Comparison of ENCODE assay signal across 20 cellular contexts in the genomic region with DNA sequence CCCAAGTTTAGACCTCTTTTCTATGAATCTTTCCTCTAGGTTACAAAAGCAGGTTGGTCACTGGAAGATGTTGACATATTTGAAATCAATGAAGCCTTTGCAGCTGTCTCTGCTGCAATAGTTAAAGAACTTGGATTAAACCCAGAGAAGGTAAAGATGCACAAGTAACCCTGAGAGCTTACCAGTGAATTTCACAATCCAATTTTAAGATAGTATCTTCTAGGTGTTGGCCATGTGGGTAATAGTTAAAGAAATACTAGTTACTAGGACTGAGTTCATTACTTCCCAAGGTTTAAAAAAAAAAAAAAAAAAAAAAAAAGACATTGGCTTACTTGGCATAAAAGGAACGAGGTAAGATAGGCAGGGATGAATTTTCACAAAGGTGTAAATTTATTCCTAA. TPM values are rescaled to one million over a fixed set of nuclear protein-coding genes. Genes with fewer than 3 reads are reported as not detected.
DNase-seq lines count a peak whose midpoint lies in the region; ATAC-seq, FAIRE-seq and TF ChIP-seq lines count a peak whose summit lies in the region.
"Had no signal": no experiment of that assay in that cellular context is flagged by ENCODE, and none has a peak within 500 bp of the region (broad histone marks: within the 10 kb centered on the region; RNA-seq: fewer than 3 reads in every experiment).

No MANE protein-coding gene starts in this region.

- intact Hi-C loops in activated CD8-positive, alpha-beta T cell treated with anti-CD3 and anti-CD28 coated beads for 36 hours (cut with micrococcal nuclease) = no loop called here
- intact Hi-C loops in Calu3 (cut with micrococcal nuclease; ENCODE audit: unreplicated experiment) (no loop called here), K562 (cut with micrococcal nuclease) (no loop called here)

- no peak for FAIRE-seq in K562 (lab: Jason Lieb, UNC)
- FAIRE-seq: A549, D721Med, GM12892 had no signal

- H3K4me3 Mint-ChIP-seq in activated CD8-positive, alpha-beta T cell treated with anti-CD3 and anti-CD28 coated beads, Interleukin-2, amount 10 ng/mL, durations not matched to agents 7 days and 5 days = no peak overlapping the region
- no peak overlapping the region for H3K4me3 Mint-ChIP-seq in activated CD8-positive, alpha-beta T cell treated with anti-CD3 and anti-CD28 coated beads for 36 hours
- no peak overlapping the region for H3K4me3 Mint-ChIP-seq in Calu3 (ENCODE audit: low read depth, unreplicated experiment)
- H3K4me3 Mint-ChIP-seq in natural killer cell treated with Interleukin-12 subunit alpha and Interleukin-12 subunit beta and Interleukin-15 and Interleukin-18, amount 100 ng/mL, for 72 hours = no peak overlapping the region
- H3K4me3 Mint-ChIP-seq: CD8-positive, alpha-beta T cell had no signal

- TF ChIP-seq RAD21 in K562 (CRISPR knock-in tag; conservative IDR thresholded peaks at IDR 0.05 in 1 of 2, IDR thresholded peaks at IDR 0.05 in 1 of 2) = no peak

- CTCF ChIA-PET in activated CD8-positive, alpha-beta T cell treated with anti-CD3 and anti-CD28 coated beads, Interleukin-2, amount 10 ng/mL, durations not matched to agents 7 days and 5 days (lab: Charles Lee) = interaction anchor here (0.9 kb wide), 1 partner anchor 13 kb away, joined by 3 read pairs; no protein-coding TSS in a partner anchor
- CTCF ChIA-PET in activated CD8-positive, alpha-beta T cell treated with anti-CD3 and anti-CD28 coated beads for 36 hours (lab: Charles Lee) = no interaction called here
- CTCF ChIA-PET in Calu3 (lab: Charles Lee) (no interaction called here), K562 (lab: Yijun Ruan, JAX; ENCODE audit: low intra/inter-chr PET ratio) (no interaction called here)

- 100% methylated on average over 1 of the region's 1 CpG for WGBS in K562 (ENCODE audit: insufficient coverage, low coverage, missing lambda C conversion rate)

- H3K4me1 ChIP-seq in K562 (replicated peaks in 1 of 2; ENCODE audit: control insufficient read depth in 2 of 2, insufficient read depth in 2 of 2, low read length in 2 of 2) = 0 out of 5 replicates have a peak, but pooled peaks cover 0 to 4% of the 10 kb centered on the region in 2 experiments
- H3K4me1 ChIP-seq: A549, BLaER1 had no signal

- H3K9me3 ChIP-seq in K562 (replicated peaks; ENCODE audit: control insufficient read depth, insufficient read depth, low read depth, low read length) = no peaks in the 10 kb centered on the region
- H3K9me3 ChIP-seq: A549, BLaER1 had no signal

- BruUV-seq in Calu3 (replicated peaks; lab: Mats Ljungman, UMichigan) (no TSS peak), K562 (replicated peaks; lab: Mats Ljungman, UMichigan) (no TSS peak)

- peaks cover 24% of the 10 kb centered on the region for H3K79me2 ChIP-seq in K562 (ENCODE audit: control insufficient read depth, insufficient read depth, low read length)

- H3K27me3 ChIP-seq in K562 (ENCODE audit: control insufficient read depth in 2 of 2, insufficient read depth in 2 of 2, low read length in 2 of 2) = no peaks in the 10 kb centered on the region
- H3K27me3 ChIP-seq: BLaER1 had no signal

- H3K4me2 ChIP-seq in K562 (ENCODE audit: insufficient read depth, low read length) = no peak overlapping the region
- H3K4me2 ChIP-seq: A549, BLaER1 had no signal

- ATAC-seq in activated CD8-positive, alpha-beta T cell treated with anti-CD3 and anti-CD28 coated beads, Interleukin-2, amount 10 ng/mL, durations not matched to agents 7 days and 5 days = no peak
- ATAC-seq in activated CD8-positive, alpha-beta T cell treated with anti-CD3 and anti-CD28 coated beads for 36 hours = no peak
- ATAC-seq in K562 (peak; percentile 9), HG02759 (IDR thresholded peaks at IDR 0.05; ENCODE audit: unreplicated experiment) (no peak)
- ATAC-seq in natural killer cell treated with Interleukin-12 subunit alpha and Interleukin-12 subunit beta and Interleukin-15 and Interleukin-18, amount 100 ng/mL, for 72 hours = no peak
- ATAC-seq: CD8-positive, alpha-beta T cell had no signal

- POLR2A ChIA-PET in activated CD8-positive, alpha-beta T cell treated with anti-CD3 and anti-CD28 coated beads, Interleukin-2, amount 10 ng/mL, durations not matched to agents 7 days and 5 days (lab: Charles Lee) = no interaction called here
- POLR2A ChIA-PET in activated CD8-positive, alpha-beta T cell treated with anti-CD3 and anti-CD28 coated beads for 36 hours (lab: Charles Lee) = interaction anchor here (3.1 kb wide), 1 partner anchor 10 kb away, joined by 25 read pairs; a partner anchor contains a TSS
- POLR2A ChIA-PET in K562 (lab: Yijun Ruan, JAX) = interaction anchor here (1.3 to 4.1 kb wide), 3 partner anchors 11 to 17 kb away, joined by 4 to 20 read pairs (median 12); a partner anchor contains a TSS

- peaks cover 100% of the 10 kb centered on the region for H3K36me3 ChIP-seq in K562 (ENCODE audit: control insufficient read depth, insufficient read depth, low read length)

- no peak overlapping the region for H3K9ac ChIP-seq in K562 (ENCODE audit: insufficient read depth in 1 of 2, low read depth in 2 of 2, low read length in 2 of 2)
- H3K9ac ChIP-seq: BLaER1, GM23248 had no signal

- peaks cover 80% of the 10 kb centered on the region for H3K36me3 Mint-ChIP-seq in activated CD8-positive, alpha-beta T cell treated with anti-CD3 and anti-CD28 coated beads, Interleukin-2, amount 10 ng/mL, durations not matched to agents 7 days and 5 days (ENCODE audit: low read depth)
- H3K36me3 Mint-ChIP-seq in activated CD8-positive, alpha-beta T cell treated with anti-CD3 and anti-CD28 coated beads for 36 hours (ENCODE audit: low read depth) = peaks cover 58% of the 10 kb centered on the region
- H3K36me3 Mint-ChIP-seq in Calu3 (ENCODE audit: insufficient read depth, unreplicated experiment) = peaks cover 77% of the 10 kb centered on the region
- H3K36me3 Mint-ChIP-seq in natural killer cell treated with Interleukin-12 subunit alpha and Interleukin-12 subunit beta and Interleukin-15 and Interleukin-18, amount 100 ng/mL, for 72 hours = peaks cover 47% of the 10 kb centered on the region

- no peak for TF ChIP-seq POLR2A in K562 (conservative IDR thresholded peaks at IDR 0.05)

- H3K9me3 Mint-ChIP-seq in activated CD8-positive, alpha-beta T cell treated with anti-CD3 and anti-CD28 coated beads, Interleukin-2, amount 10 ng/mL, durations not matched to agents 7 days and 5 days (ENCODE audit: insufficient read depth) = no peaks in the 10 kb centered on the region
- H3K9me3 Mint-ChIP-seq in activated CD8-positive, alpha-beta T cell treated with anti-CD3 and anti-CD28 coated beads for 36 hours = no peaks in the 10 kb centered on the region
- no peaks in the 10 kb centered on the region for H3K9me3 Mint-ChIP-seq in Calu3 (ENCODE audit: low read depth, unreplicated experiment)
- H3K9me3 Mint-ChIP-seq in natural killer cell treated with Interleukin-12 subunit alpha and Interleukin-12 subunit beta and Interleukin-15 and Interleukin-18, amount 100 ng/mL, for 72 hours = no peaks in the 10 kb centered on the region
- H3K9me3 Mint-ChIP-seq: CD8-positive, alpha-beta T cell had no signal

- TF ChIP-seq EP300 in K562 (IDR thresholded peaks at IDR 0.05; ENCODE audit: low read length) = no peak

- peaks cover 11% of the 10 kb centered on the region for H4K20me1 ChIP-seq in K562 (replicated peaks; ENCODE audit: control insufficient read depth, insufficient read depth, low read length)

- DNase-seq in activated CD8-positive, alpha-beta T cell treated with anti-CD3 and anti-CD28 coated beads, Interleukin-2, amount 10 ng/mL, durations not matched to agents 7 days and 5 days = no peak
- no peak for DNase-seq in activated CD8-positive, alpha-beta T cell treated with anti-CD3 and anti-CD28 coated beads for 36 hours
- DNase-seq in Calu3 = no peak
- no peak for DNase-seq in K562 (ENCODE audit: extremely low read depth in 1 of 4, low spot score in 3 of 4)
- DNase-seq in natural killer cell treated with Interleukin-12 subunit alpha and Interleukin-12 subunit beta and Interleukin-15 and Interleukin-18, amount 100 ng/mL, for 72 hours (ENCODE audit: low spot score) = no peak
- DNase-seq in midbrain (lab: John Stamatoyannopoulos, UW) = no peak
- no peak for DNase-seq in stimulated activated CD4-positive, alpha-beta T cell treated with anti-CD3 and anti-CD28 coated beads, Interleukin-4, amount 100 ng/mL, for 24 hours
- DNase-seq: CD8-positive, alpha-beta T cell; GM23248; MV-4-11; NCI-H1694 treated with DMSO at 0.1 percent for 48 hours; NCI-H510A; NCI-H774; RPMI8226; SHP77 treated with DMSO at 0.1 percent for 48 hours had no signal

- H3K9me1 ChIP-seq in K562 (ENCODE audit: control insufficient read depth, insufficient read depth, low read length) = no peaks in the 10 kb centered on the region

- no peaks in the 10 kb centered on the region for H3K27me3 Mint-ChIP-seq in activated CD8-positive, alpha-beta T cell treated with anti-CD3 and anti-CD28 coated beads, Interleukin-2, amount 10 ng/mL, durations not matched to agents 7 days and 5 days (ENCODE audit: low read depth)
- H3K27me3 Mint-ChIP-seq in activated CD8-positive, alpha-beta T cell treated with anti-CD3 and anti-CD28 coated beads for 36 hours = no peaks in the 10 kb centered on the region
- no peaks in the 10 kb centered on the region for H3K27me3 Mint-ChIP-seq in Calu3 (ENCODE audit: unreplicated experiment)
- no peaks in the 10 kb centered on the region for H3K27me3 Mint-ChIP-seq in natural killer cell treated with Interleukin-12 subunit alpha and Interleukin-12 subunit beta and Interleukin-15 and Interleukin-18, amount 100 ng/mL, for 72 hours

- H3K4me1 Mint-ChIP-seq in activated CD8-positive, alpha-beta T cell treated with anti-CD3 and anti-CD28 coated beads, Interleukin-2, amount 10 ng/mL, durations not matched to agents 7 days and 5 days (ENCODE audit: low read depth) = peaks cover 19% of the 10 kb centered on the region
- H3K4me1 Mint-ChIP-seq in activated CD8-positive, alpha-beta T cell treated with anti-CD3 and anti-CD28 coated beads for 36 hours (ENCODE audit: low read depth) = peaks cover 14% of the 10 kb centered on the region
- H3K4me1 Mint-ChIP-seq in Calu3 (ENCODE audit: low read depth, unreplicated experiment) = peaks cover 27% of the 10 kb centered on the region
- H3K4me1 Mint-ChIP-seq in natural killer cell treated with Interleukin-12 subunit alpha and Interleukin-12 subunit beta and Interleukin-15 and Interleukin-18, amount 100 ng/mL, for 72 hours (ENCODE audit: low read depth in 2 of 2) = peaks cover 14 to 22% of the 10 kb centered on the region in 2 donors

- no peak overlapping the region for H2AFZ ChIP-seq in K562 (ENCODE audit: low read depth, low read length)
- H2AFZ ChIP-seq: GM23248 had no signal

- no peak overlapping the region for H3K4me3 ChIP-seq in K562
- H3K4me3 ChIP-seq: A549, BLaER1, GM23248 had no signal

- TF ChIP-seq CTCF in activated CD8-positive, alpha-beta T cell treated with anti-CD3 and anti-CD28 coated beads for 36 hours (IDR thresholded peaks at IDR 0.05) = no peak
- no peak for TF ChIP-seq CTCF in Calu3 (IDR thresholded peaks at IDR 0.05; ENCODE audit: unreplicated experiment)
- TF ChIP-seq CTCF in K562 (IDR thresholded peaks at IDR 0.05 in 2 of 3, conservative IDR thresholded peaks at IDR 0.05 in 1 of 3; ENCODE audit: insufficient read depth in 2 of 3, low read depth in 1 of 3, low read length in 3 of 3) = no peak

- H3K27ac ChIP-seq in K562 (ENCODE audit: extremely low read depth, low read depth, low read length) = no peak overlapping the region
- H3K27ac ChIP-seq: A549, BLaER1, GM23248 had no signal

- peak overlapping the region; percentile 3 for H3K27ac Mint-ChIP-seq in activated CD8-positive, alpha-beta T cell treated with anti-CD3 and anti-CD28 coated beads, Interleukin-2, amount 10 ng/mL, durations not matched to agents 7 days and 5 days
- no peak overlapping the region for H3K27ac Mint-ChIP-seq in activated CD8-positive, alpha-beta T cell treated with anti-CD3 and anti-CD28 coated beads for 36 hours
- H3K27ac Mint-ChIP-seq in Calu3 (ENCODE audit: unreplicated experiment) = peak overlapping the region; percentile 57
- peak overlapping the region; percentile 37 to 51 for H3K27ac Mint-ChIP-seq in natural killer cell treated with Interleukin-12 subunit alpha and Interleukin-12 subunit beta and Interleukin-15 and Interleukin-18, amount 100 ng/mL, for 72 hours
- H3K27ac Mint-ChIP-seq: CD8-positive, alpha-beta T cell had no signal

- in situ Hi-C loops in K562 (cut with MboI) = no loop called here

RNA-seq across cellular contexts. Expression of a gene that starts 11.3 kb away (rescaled TPM):
- 100 to 1,000 TPM; 263 to 277 TPM for total RNA-seq in activated CD8-positive, alpha-beta T cell treated with anti-CD3 and anti-CD28 coated beads, Interleukin-2, amount 10 ng/mL, durations not matched to agents 7 days and 5 days
- total RNA-seq in activated CD8-positive, alpha-beta T cell treated with anti-CD3 and anti-CD28 coated beads for 36 hours = 100 to 1,000 TPM; 446 to 452 TPM
- total RNA-seq in Calu3 (2022) = 311 and 357 TPM in 2 replicates
- 417 and 829 TPM in 2 replicates for total RNA-seq in K562 (2011; cell fraction: chromatin; rRNA removed; ENCODE audit: low replicate concordance)
- 282 and 299 TPM in 2 replicates for total RNA-seq in K562 (2011; cell fraction: nucleolus; rRNA removed)
- 449 and 476 TPM in 2 replicates for total RNA-seq in K562 (2011; cell fraction: nucleoplasm; rRNA removed)
- total RNA-seq in K562 (2014; rRNA removed) = 515 and 618 TPM in 2 replicates
- 801 and 895 TPM in 2 replicates for total RNA-seq in K562 (2014; rRNA removed; fragmentation: Illumina TruSeq; extraction: Trizol)
- total RNA-seq in K562 (2015; rRNA removed; fragmentation: Illumina TruSeq; extraction: Trizol) = 711 and 732 TPM in 2 replicates
- 627 and 658 TPM in 2 replicates for total RNA-seq in K562 (2021)
- 276 and 332 TPM in 2 replicates for polyA plus RNA-seq in K562 (2011; rRNA removed)
- 190 and 209 TPM in 2 replicates for polyA plus RNA-seq in K562 (2011; cell fraction: cytosol; rRNA removed)
- polyA plus RNA-seq in K562 (2011; cell fraction: nucleus; rRNA removed) = 340 and 385 TPM in 2 replicates
- 349 and 560 TPM in 2 replicates for polyA plus RNA-seq in K562 (2012)
- 575 and 659 TPM in 2 replicates for polyA plus RNA-seq in K562 (2014; fragmentation: Illumina TruSeq; extraction: Trizol)
- 100 to 1,000 TPM; 475 to 645 TPM for polyA plus RNA-seq in K562 (2014; fragmentation: Nextera tagmentation; extraction: Ambion mirVana)
- 311 and 331 TPM in 2 replicates for polyA plus RNA-seq in K562 (2014; rRNA removed)
- polyA minus RNA-seq in K562 (2011; rRNA and poly(A)+ RNA removed) = 971 and 1,025 TPM in 2 replicates
- 585 and 708 TPM in 2 replicates for polyA minus RNA-seq in K562 (2011; cell fraction: cytosol; rRNA and poly(A)+ RNA removed)
- polyA minus RNA-seq in K562 (2011; cell fraction: nucleus; rRNA and poly(A)+ RNA removed) = 302 and 460 TPM in 2 replicates
- 100 to 1,000 TPM; 360 to 498 TPM for total RNA-seq in natural killer cell treated with Interleukin-12 subunit alpha and Interleukin-12 subunit beta and Interleukin-15 and Interleukin-18, amount 100 ng/mL, for 72 hours

RNA-seq across cellular contexts. Expression of a gene that starts 12.1 kb away (rescaled TPM):
- total RNA-seq in activated CD8-positive, alpha-beta T cell treated with anti-CD3 and anti-CD28 coated beads, Interleukin-2, amount 10 ng/mL, durations not matched to agents 7 days and 5 days = 10 to 100 TPM; 85.4 to 91.3 TPM
- total RNA-seq in activated CD8-positive, alpha-beta T cell treated with anti-CD3 and anti-CD28 coated beads for 36 hours = 10 to 100 TPM; 81.8 to 83.5 TPM
- total RNA-seq in Calu3 (2022) (86.6 and 88.7 TPM in 2 replicates), K562 (2014; rRNA removed) (182 and 213 TPM in 2 replicates), K562 (2014; rRNA removed; fragmentation: Illumina TruSeq; extraction: Trizol) (176 and 177 TPM in 2 replicates), K562 (2015; rRNA removed; fragmentation: Illumina TruSeq; extraction: Trizol) (181 and 197 TPM in 2 replicates), K562 (2021) (158 and 162 TPM in 2 replicates)
- total RNA-seq in K562 (2011; cell fraction: chromatin; rRNA removed; ENCODE audit: low replicate concordance) = 16.7 and 22.8 TPM in 2 replicates
- total RNA-seq in K562 (2011; cell fraction: nucleolus; rRNA removed) = 19.2 and 19.5 TPM in 2 replicates
- total RNA-seq in K562 (2011; cell fraction: nucleoplasm; rRNA removed) = 26.3 and 35.2 TPM in 2 replicates
- polyA plus RNA-seq in K562 (2011; rRNA removed) (142 and 149 TPM in 2 replicates), K562 (2014; fragmentation: Illumina TruSeq; extraction: Trizol) (175 and 196 TPM in 2 replicates), K562 (2014; fragmentation: Nextera tagmentation; extraction: Ambion mirVana) (100 to 1,000 TPM; 395 to 456 TPM), K562 (2014; rRNA removed) (220 and 256 TPM in 2 replicates)
- polyA plus RNA-seq in K562 (2011; cell fraction: cytosol; rRNA removed) = 83.2 and 101 TPM in 2 replicates
- 56.0 and 76.4 TPM in 2 replicates for polyA plus RNA-seq in K562 (2011; cell fraction: nucleus; rRNA removed)
- polyA plus RNA-seq in K562 (2012) = 136 and 193 TPM in 2 replicates
- polyA minus RNA-seq in K562 (2011; rRNA and poly(A)+ RNA removed) = 64.8 and 70.6 TPM in 2 replicates
- polyA minus RNA-seq in K562 (2011; cell fraction: cytosol; rRNA and poly(A)+ RNA removed) = 28.2 and 34.9 TPM in 2 replicates
- 13.5 and 23.9 TPM in 2 replicates for polyA minus RNA-seq in K562 (2011; cell fraction: nucleus; rRNA and poly(A)+ RNA removed)
- 10 to 100 TPM; 65.8 to 82.4 TPM for total RNA-seq in natural killer cell treated with Interleukin-12 subunit alpha and Interleukin-12 subunit beta and Interleukin-15 and Interleukin-18, amount 100 ng/mL, for 72 hours

RNA-seq across cellular contexts. Expression of a gene that starts 16.3 kb away (rescaled TPM):
- 10 to 100 TPM; 84.4 to 89.2 TPM for total RNA-seq in activated CD8-positive, alpha-beta T cell treated with anti-CD3 and anti-CD28 coated beads, Interleukin-2, amount 10 ng/mL, durations not matched to agents 7 days and 5 days
- 10 to 100 TPM; 70.8 to 74.1 TPM for total RNA-seq in activated CD8-positive, alpha-beta T cell treated with anti-CD3 and anti-CD28 coated beads for 36 hours
- 92.3 and 108 TPM in 2 replicates for total RNA-seq in Calu3 (2022)
- total RNA-seq in K562 (2011; cell fraction: chromatin; rRNA removed; ENCODE audit: low replicate concordance) = 97.0 and 119 TPM in 2 replicates
- total RNA-seq in K562 (2011; cell fraction: nucleolus; rRNA removed) = 75.9 and 101 TPM in 2 replicates
- total RNA-seq in K562 (2011; cell fraction: nucleoplasm; rRNA removed) = 118 and 128 TPM in 2 replicates
- total RNA-seq in K562 (2014; rRNA removed) = 63.0 and 74.1 TPM in 2 replicates
- total RNA-seq in K562 (2014; rRNA removed; fragmentation: Illumina TruSeq; extraction: Trizol) = 151 and 166 TPM in 2 replicates
- total RNA-seq in K562 (2015; rRNA removed; fragmentation: Illumina TruSeq; extraction: Trizol) = 78.8 and 85.6 TPM in 2 replicates
- 131 and 144 TPM in 2 replicates for total RNA-seq in K562 (2021)
- polyA plus RNA-seq in K562 (2011; rRNA removed) = 265 and 286 TPM in 2 replicates
- 60.4 and 121 TPM in 2 replicates for polyA plus RNA-seq in K562 (2011; cell fraction: cytosol; rRNA removed)
- polyA plus RNA-seq in K562 (2011; cell fraction: nucleus; rRNA removed) = 71.9 and 123 TPM in 2 replicates
- 58.3 and 88.8 TPM in 2 replicates for polyA plus RNA-seq in K562 (2012)
- polyA plus RNA-seq in K562 (2014; fragmentation: Illumina TruSeq; extraction: Trizol) = 93.8 and 98.3 TPM in 2 replicates
- 100 to 1,000 TPM; 247 to 309 TPM for polyA plus RNA-seq in K562 (2014; fragmentation: Nextera tagmentation; extraction: Ambion mirVana)
- polyA plus RNA-seq in K562 (2014; rRNA removed) = 90.9 and 94.5 TPM in 2 replicates
- polyA minus RNA-seq in K562 (2011; rRNA and poly(A)+ RNA removed) = 193 and 204 TPM in 2 replicates
- polyA minus RNA-seq in K562 (2011; cell fraction: cytosol; rRNA and poly(A)+ RNA removed) = 59.9 and 62.8 TPM in 2 replicates
- polyA minus RNA-seq in K562 (2011; cell fraction: nucleus; rRNA and poly(A)+ RNA removed) = 42.4 and 92.6 TPM in 2 replicates
- 10 to 100 TPM; 70.0 to 88.7 TPM for total RNA-seq in natural killer cell treated with Interleukin-12 subunit alpha and Interleukin-12 subunit beta and Interleukin-15 and Interleukin-18, amount 100 ng/mL, for 72 hours

RNA-seq across cellular contexts. Expression of a gene that starts 21.9 kb away (rescaled TPM):
- under 1 TPM; 0.57 to 0.79 TPM for total RNA-seq in activated CD8-positive, alpha-beta T cell treated with anti-CD3 and anti-CD28 coated beads, Interleukin-2, amount 10 ng/mL, durations not matched to agents 7 days and 5 days
- under 1 TPM; 0.34 to 0.54 TPM for total RNA-seq in activated CD8-positive, alpha-beta T cell treated with anti-CD3 and anti-CD28 coated beads for 36 hours
- 0.52 and 0.71 TPM in 2 replicates for total RNA-seq in Calu3 (2022)
- not detected in 2 replicates for total RNA-seq in K562 (2011; cell fraction: chromatin; rRNA removed; ENCODE audit: low replicate concordance)
- total RNA-seq in K562 (2011; cell fraction: nucleolus; rRNA removed) = not detected in 2 replicates
- total RNA-seq in K562 (2011; cell fraction: nucleoplasm; rRNA removed) = not detected in 2 replicates
- total RNA-seq in K562 (2014; rRNA removed) = not detected in 2 replicates
- total RNA-seq in K562 (2014; rRNA removed; fragmentation: Illumina TruSeq; extraction: Trizol) = not detected in 2 replicates
- total RNA-seq in K562 (2015; rRNA removed; fragmentation: Illumina TruSeq; extraction: Trizol) = not detected in 2 replicates
- not detected in 2 replicates for total RNA-seq in K562 (2021)
- not detected in 2 replicates for polyA plus RNA-seq in K562 (2011; rRNA removed)
- 0.12 TPM in 1 of 2 replicates, not detected in the other for polyA plus RNA-seq in K562 (2011; cell fraction: cytosol; rRNA removed)
- not detected in 2 replicates for polyA plus RNA-seq in K562 (2011; cell fraction: nucleus; rRNA removed)
- 0.04 and 0.28 TPM in 2 replicates for polyA plus RNA-seq in K562 (2012)
- polyA plus RNA-seq in K562 (2014; fragmentation: Illumina TruSeq; extraction: Trizol) = not detected in 2 replicates
- polyA plus RNA-seq in K562 (2014; fragmentation: Nextera tagmentation; extraction: Ambion mirVana) = not detected
- 0.07 and 0.12 TPM in 2 replicates for polyA plus RNA-seq in K562 (2014; rRNA removed)
- polyA minus RNA-seq in K562 (2011; rRNA and poly(A)+ RNA removed) = not detected in 2 replicates
- not detected in 2 replicates for polyA minus RNA-seq in K562 (2011; cell fraction: cytosol; rRNA and poly(A)+ RNA removed)
- not detected in 2 replicates for polyA minus RNA-seq in K562 (2011; cell fraction: nucleus; rRNA and poly(A)+ RNA removed)
- 1 to 10 TPM in 1 of 2 donors, under 1 TPM in 1; 0.24 to 1.1 TPM for total RNA-seq in natural killer cell treated with Interleukin-12 subunit alpha and Interleukin-12 subunit beta and Interleukin-15 and Interleukin-18, amount 100 ng/mL, for 72 hours
- total RNA-seq: CD8-positive, alpha-beta T cell; GM23248 had no signal
- polyA plus RNA-seq: GM23248 had no signal

RNA-seq across cellular contexts. Expression of a gene that starts 50.8 kb away (rescaled TPM):
- total RNA-seq in activated CD8-positive, alpha-beta T cell treated with anti-CD3 and anti-CD28 coated beads, Interleukin-2, amount 10 ng/mL, durations not matched to agents 7 days and 5 days = 100 to 1,000 TPM; 111 to 113 TPM
- total RNA-seq in activated CD8-positive, alpha-beta T cell treated with anti-CD3 and anti-CD28 coated beads for 36 hours = 10 to 100 TPM; 79.9 to 80.6 TPM
- total RNA-seq in Calu3 (2022) = 91.8 and 103 TPM in 2 replicates
- 63.3 and 139 TPM in 2 replicates for total RNA-seq in K562 (2011; cell fraction: chromatin; rRNA removed; ENCODE audit: low replicate concordance)
- total RNA-seq in K562 (2011; cell fraction: nucleolus; rRNA removed) = 28.2 and 43.2 TPM in 2 replicates
- total RNA-seq in K562 (2011; cell fraction: nucleoplasm; rRNA removed) = 89.1 and 167 TPM in 2 replicates
- 84.3 and 86.0 TPM in 2 replicates for total RNA-seq in K562 (2014; rRNA removed)
- 110 and 124 TPM in 2 replicates for total RNA-seq in K562 (2014; rRNA removed; fragmentation: Illumina TruSeq; extraction: Trizol)
- 117 and 123 TPM in 2 replicates for total RNA-seq in K562 (2015; rRNA removed; fragmentation: Illumina TruSeq; extraction: Trizol)
- total RNA-seq in K562 (2021) = 105 and 110 TPM in 2 replicates
- 34.7 and 52.4 TPM in 2 replicates for polyA plus RNA-seq in K562 (2011; rRNA removed)
- 13.4 and 22.5 TPM in 2 replicates for polyA plus RNA-seq in K562 (2011; cell fraction: cytosol; rRNA removed)
- 36.2 and 36.5 TPM in 2 replicates for polyA plus RNA-seq in K562 (2011; cell fraction: nucleus; rRNA removed)
- polyA plus RNA-seq in K562 (2012) = 76.6 and 96.2 TPM in 2 replicates
- 143 and 156 TPM in 2 replicates for polyA plus RNA-seq in K562 (2014; fragmentation: Illumina TruSeq; extraction: Trizol)
- polyA plus RNA-seq in K562 (2014; fragmentation: Nextera tagmentation; extraction: Ambion mirVana) = 100 to 1,000 TPM in 1 of 2 experiments, 10 to 100 TPM in 1; 73.9 to 115 TPM
- polyA plus RNA-seq in K562 (2014; rRNA removed) = 83.8 and 91.3 TPM in 2 replicates
- 111 TPM in 2 replicates for polyA minus RNA-seq in K562 (2011; rRNA and poly(A)+ RNA removed)
- 27.6 and 33.8 TPM in 2 replicates for polyA minus RNA-seq in K562 (2011; cell fraction: cytosol; rRNA and poly(A)+ RNA removed)
- polyA minus RNA-seq in K562 (2011; cell fraction: nucleus; rRNA and poly(A)+ RNA removed) = 46.2 and 76.4 TPM in 2 replicates
- total RNA-seq in natural killer cell treated with Interleukin-12 subunit alpha and Interleukin-12 subunit beta and Interleukin-15 and Interleukin-18, amount 100 ng/mL, for 72 hours = 100 to 1,000 TPM in 1 of 2 donors, 10 to 100 TPM in 1; 98.4 to 106 TPM
